In the genomic region with DNA sequence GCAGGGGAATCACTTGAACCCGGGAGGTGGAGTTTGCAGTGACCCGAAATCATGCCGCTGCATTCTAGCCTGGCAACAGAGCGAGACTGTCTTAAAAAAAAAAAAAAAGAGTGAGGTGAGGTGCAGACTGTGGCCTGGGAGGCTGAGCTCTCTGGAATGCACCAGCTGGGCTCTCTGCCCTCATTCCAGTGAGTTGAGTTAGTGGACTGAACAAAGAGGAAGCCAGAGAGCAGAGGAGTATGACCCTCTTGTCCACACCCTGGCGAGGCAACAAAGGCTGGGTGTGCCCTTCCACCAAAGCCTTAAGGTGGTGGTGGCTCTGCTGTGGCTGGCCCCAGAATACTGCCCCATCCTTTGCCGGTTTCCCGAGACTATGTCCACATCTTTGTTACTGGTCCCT, we compare ENCODE assay signal across 12 cellular contexts.
A peak's percentile ranks its signal among the peaks of the same experiment; 100 is the strongest.
DNase-seq lines count a peak whose midpoint lies in the region; ATAC-seq and TF ChIP-seq lines count a peak whose summit lies in the region.
"Had no signal": no experiment of that assay in that cellular context is flagged by ENCODE, and none has a peak within 500 bp of the region (broad histone marks: within the 10 kb centered on the region; RNA-seq: fewer than 3 reads in every experiment).

No MANE protein-coding gene starts in this region.

- ATAC-seq in RWPE2 (ENCODE audit: low read depth) (peak; percentile 55), gastroesophageal sphincter (peak; percentile 50), omental fat pad (ENCODE audit: low FRiP score) (peak; percentile 77)
- no peak for ATAC-seq in stimulated activated memory B cell treated with anti-CD40 and anti-IgM and Interleukin-4, amounts not matched to agents 10 μg/mL and 1 μg/mL and 100 μg/mL, for 72 hours

- TF ChIP-seq CTCF in RWPE2 (IDR thresholded peaks at IDR 0.05; ENCODE audit: poor library complexity, severe bottlenecking) (no peak), gastroesophageal sphincter (IDR thresholded peaks at IDR 0.05) (no peak), omental fat pad (IDR thresholded peaks at IDR 0.05) (no peak)

- peaks cover 39% of the 10 kb centered on the region for H3K27me3 Mint-ChIP-seq in stimulated activated memory B cell treated with anti-CD40 and anti-IgM and Interleukin-4, amounts not matched to agents 10 μg/mL and 1 μg/mL and 100 μg/mL, for 72 hours

- no peaks in the 10 kb centered on the region for H3K27me3 ChIP-seq in RWPE2 (ENCODE audit: insufficient read depth, poor library complexity, severe bottlenecking)
- peaks cover under 1% of the 10 kb centered on the region for H3K27me3 ChIP-seq in gastroesophageal sphincter

- H3K4me1 ChIP-seq in RWPE2 (ENCODE audit: insufficient read depth, poor library complexity, severe bottlenecking), result no peaks in the 10 kb centered on the region
- H3K4me1 ChIP-seq in gastroesophageal sphincter, result no peaks in the 10 kb centered on the region

- TF ChIP-seq EP300 in gastroesophageal sphincter (IDR thresholded peaks at IDR 0.05), result no peak

- H3K36me3 Mint-ChIP-seq in stimulated activated memory B cell treated with anti-CD40 and anti-IgM and Interleukin-4, amounts not matched to agents 10 μg/mL and 1 μg/mL and 100 μg/mL, for 72 hours, result no peaks in the 10 kb centered on the region

- H3K4me3 Mint-ChIP-seq in stimulated activated memory B cell treated with anti-CD40 and anti-IgM and Interleukin-4, amounts not matched to agents 10 μg/mL and 1 μg/mL and 100 μg/mL, for 72 hours, result no peak overlapping the region

- peak; percentile 63 for DNase-seq in EL
- DNase-seq in RWPE2 (ENCODE audit: low spot score), result no peak
- no peak for DNase-seq in omental fat pad (ENCODE audit: low spot score)
- DNase-seq in T-helper 1 cell, result no peak
- DNase-seq in NCI-H146 treated with DMSO at 0.1 percent for 48 hours (lab: John Stamatoyannopoulos, UW; ENCODE audit: unreplicated experiment), result no peak
- DNase-seq in stimulated activated CD4-positive, alpha-beta T cell treated with anti-CD3 and anti-CD28 coated beads, Interleukin-4, amount 100 ng/mL, for 1 hour, result no peak
- DNase-seq: activated naive CD4-positive, alpha-beta T cell; central memory CD4-positive, alpha-beta T cell; posterior cingulate gyrus had no signal

- no peaks in the 10 kb centered on the region for H3K9me3 ChIP-seq in RWPE2 (ENCODE audit: severe bottlenecking)
- H3K9me3 ChIP-seq in gastroesophageal sphincter, result no peaks in the 10 kb centered on the region

- no peaks in the 10 kb centered on the region for H3K9me3 Mint-ChIP-seq in stimulated activated memory B cell treated with anti-CD40 and anti-IgM and Interleukin-4, amounts not matched to agents 10 μg/mL and 1 μg/mL and 100 μg/mL, for 72 hours

- 67 to 95% methylated on average over 2 to 5 of the region's 7 CpGs for WGBS in gastroesophageal sphincter (ENCODE audit: low coverage in 1 of 2), 2 donors

- H3K4me1 Mint-ChIP-seq in stimulated activated memory B cell treated with anti-CD40 and anti-IgM and Interleukin-4, amounts not matched to agents 10 μg/mL and 1 μg/mL and 100 μg/mL, for 72 hours, result no peaks in the 10 kb centered on the region

- H3K27ac Mint-ChIP-seq in stimulated activated memory B cell treated with anti-CD40 and anti-IgM and Interleukin-4, amounts not matched to agents 10 μg/mL and 1 μg/mL and 100 μg/mL, for 72 hours, result no peak overlapping the region

- no peaks in the 10 kb centered on the region; the same call in 1 of the 2 replicates for H3K36me3 ChIP-seq in RWPE2 (ENCODE audit: low read depth)
- no peaks in the 10 kb centered on the region for H3K36me3 ChIP-seq in gastroesophageal sphincter

- H3K4me3 ChIP-seq in RWPE2 (ENCODE audit: severe bottlenecking), result no peak overlapping the region
- H3K4me3 ChIP-seq in gastroesophageal sphincter, result no peak overlapping the region

- no peak for TF ChIP-seq POLR2A in gastroesophageal sphincter (IDR thresholded peaks at IDR 0.05)

- no peak overlapping the region for H3K27ac ChIP-seq in RWPE2 (ENCODE audit: poor library complexity, severe bottlenecking)
- H3K27ac ChIP-seq in gastroesophageal sphincter, result no peak overlapping the region
- H3K27ac ChIP-seq: C4-2B had no signal
